Comparison of ENCODE assay signal across 8 cellular contexts in the genomic region with DNA sequence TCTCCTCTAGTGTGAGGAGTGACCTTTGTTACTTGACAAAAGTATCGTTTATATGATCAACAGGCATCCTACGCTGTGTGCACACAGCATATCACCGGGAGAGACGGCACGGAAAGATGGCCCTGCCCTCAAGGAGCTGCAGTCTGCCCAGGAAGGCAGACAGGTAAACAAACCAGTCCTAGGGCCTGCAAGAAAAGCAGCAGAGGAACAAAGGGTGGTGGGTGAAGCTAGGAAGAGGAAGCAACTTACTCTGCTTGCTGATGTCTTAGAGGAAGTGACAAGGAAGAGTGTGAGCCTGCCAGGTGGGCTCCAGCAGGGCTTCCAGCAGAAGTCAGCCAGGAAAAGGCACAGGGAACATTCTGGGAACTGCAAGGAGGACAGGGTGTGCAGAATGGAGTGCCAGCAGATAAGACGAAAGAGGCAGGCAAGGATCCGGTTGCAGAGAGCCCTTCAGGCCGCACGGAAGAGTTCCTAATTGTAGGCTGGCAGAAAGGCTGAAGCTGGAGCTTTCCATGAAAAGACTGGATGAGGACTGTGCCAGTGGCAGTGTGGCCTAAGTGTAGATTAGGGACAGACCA.
DNase-seq lines count a peak whose midpoint lies in the region; ATAC-seq and TF ChIP-seq lines count a peak whose summit lies in the region.

No MANE protein-coding gene starts in this region.

- no peaks in the 10 kb centered on the region for H3K36me3 ChIP-seq in CD4-positive, alpha-beta memory T cell (ENCODE audit: insufficient read depth, low read length)
- no peaks in the 10 kb centered on the region for H3K36me3 ChIP-seq in body of pancreas (replicated peaks in 1 of 2; ENCODE audit: insufficient read depth in 1 of 2, low read depth in 2 of 2)

- peaks cover 38 to 53% (median 47%) of the 10 kb centered on the region in 4 donors for H3K4me1 Mint-ChIP-seq in CD4-positive, alpha-beta memory T cell

- peak in 1 of 7 experiments; percentile 2 for TF ChIP-seq CTCF in body of pancreas (IDR thresholded peaks at IDR 0.05)

- no peaks in the 10 kb centered on the region for H3K9me3 Mint-ChIP-seq in CD4-positive, alpha-beta memory T cell

- 8 to 14% methylated on average over 9 of the region's 9 CpGs for WGBS in body of pancreas, 2 donors

- no peaks in the 10 kb centered on the region for H3K27me3 Mint-ChIP-seq in CD4-positive, alpha-beta memory T cell

- POLR2A ChIA-PET in CD4-positive, alpha-beta memory T cell (lab: Charles Lee; ENCODE audit: partially characterized antibody) = interaction anchor here (0.6 to 7.0 kb wide), 19 partner anchors 9 to 705 kb away, joined by 3 to 60 read pairs (median 4); partner anchors contain the start of gene PARK7

- intact Hi-C loops in CD4-positive, alpha-beta memory T cell (cut with micrococcal nuclease) = loop anchor here (2.0 to 5.0 kb wide), 3 partner anchors 30 to 100 kb away; no protein-coding TSS in a partner anchor
- intact Hi-C loops in body of pancreas (cut with DNase I) = loop anchor here (5.0 kb wide), 1 partner anchor 47 kb away; no protein-coding TSS in a partner anchor

- DNase-seq in CD4-positive, alpha-beta memory T cell = peak in 4 of 5 donors; percentile 56 to 82 (median 71)
- DNase-seq in SKM-1 (lab: John Stamatoyannopoulos, UW; ENCODE audit: unreplicated experiment) (peak; percentile 55), body of pancreas (peak; percentile 65 to 86 (median 81)), iPS-NIHi11 (ENCODE audit: low spot score) (peak; percentile 66)
- peak; percentile 58 for DNase-seq in stimulated activated CD4-positive, alpha-beta T cell treated with anti-CD3 and anti-CD28 coated beads, Interleukin-15, amount 100 ng/mL, for 24 hours

- H3K9me3 ChIP-seq in CD4-positive, alpha-beta memory T cell (ENCODE audit: control insufficient read depth in 1 of 2, low read length in 2 of 2) = no peaks in the 10 kb centered on the region
- no peaks in the 10 kb centered on the region for H3K9me3 ChIP-seq in body of pancreas

- no peaks in the 10 kb centered on the region for H3K27me3 ChIP-seq in CD4-positive, alpha-beta memory T cell (ENCODE audit: insufficient read depth, low read length)
- no peaks in the 10 kb centered on the region for H3K27me3 ChIP-seq in body of pancreas

- peaks cover under 1 to 5% of the 10 kb centered on the region in 2 donors for H3K36me3 Mint-ChIP-seq in CD4-positive, alpha-beta memory T cell

- peak overlapping the region; percentile 15 to 27 for H3K4me3 ChIP-seq in CD4-positive, alpha-beta memory T cell (ENCODE audit: low read length in 2 of 2)
- no peak overlapping the region for H3K4me3 ChIP-seq in body of pancreas

- peaks cover 78% of the 10 kb centered on the region for H3K4me1 ChIP-seq in CD4-positive, alpha-beta memory T cell (ENCODE audit: insufficient read depth, low read length)
- peaks cover 48% of the 10 kb centered on the region for H3K4me1 ChIP-seq in body of pancreas

- ATAC-seq in HG02678 (IDR thresholded peaks at IDR 0.05; ENCODE audit: unreplicated experiment) = peak; percentile 30
- peak; percentile 54 for ATAC-seq in body of pancreas
- no peak for ATAC-seq in GM18861 (IDR thresholded peaks at IDR 0.05; ENCODE audit: unreplicated experiment)
- no peak for ATAC-seq in GM19328 (IDR thresholded peaks at IDR 0.05; ENCODE audit: unreplicated experiment)

- H3K27ac ChIP-seq in CD4-positive, alpha-beta memory T cell (ENCODE audit: low read depth, low read length) = peak overlapping the region; percentile 63
- H3K27ac ChIP-seq in body of pancreas = peak overlapping the region; percentile 93 to 98 (median 96)

- CTCF ChIA-PET in CD4-positive, alpha-beta memory T cell (lab: Charles Lee; ENCODE audit: partially characterized antibody) = interaction anchor here (1.1 to 8.5 kb wide), 3 partner anchors 16 to 302 kb away, joined by 3 to 88 read pairs (median 3); no protein-coding TSS in a partner anchor

- peak overlapping the region; percentile 89 to 98 (median 95) for H3K27ac Mint-ChIP-seq in CD4-positive, alpha-beta memory T cell

- peak overlapping the region; percentile 89 to 95 (median 93) for H3K4me3 Mint-ChIP-seq in CD4-positive, alpha-beta memory T cell

- TF ChIP-seq POLR2A in body of pancreas (IDR thresholded peaks at IDR 0.05) = peak in 2 of 3 donors; percentile 45 to 58

Comparison
In these comparisons a context has a peak if more than half of its experiments do, and no peak if none do; other contexts are left out.
1. H3K4me3 ChIP-seq: peak in CD4-positive, alpha-beta memory T cell (2 of 2); none in body of pancreas (0 of 2).
2. ATAC-seq: peak in HG02678 (single experiment) and body of pancreas (single experiment); none in GM18861 (single experiment) and GM19328 (single experiment).
3. Peak in every context shown above with its lines, with median percentiles within 50 percentile points of each other: DNase-seq.